Comparison of ENCODE assay signal across 20 cellular contexts in the genomic region with DNA sequence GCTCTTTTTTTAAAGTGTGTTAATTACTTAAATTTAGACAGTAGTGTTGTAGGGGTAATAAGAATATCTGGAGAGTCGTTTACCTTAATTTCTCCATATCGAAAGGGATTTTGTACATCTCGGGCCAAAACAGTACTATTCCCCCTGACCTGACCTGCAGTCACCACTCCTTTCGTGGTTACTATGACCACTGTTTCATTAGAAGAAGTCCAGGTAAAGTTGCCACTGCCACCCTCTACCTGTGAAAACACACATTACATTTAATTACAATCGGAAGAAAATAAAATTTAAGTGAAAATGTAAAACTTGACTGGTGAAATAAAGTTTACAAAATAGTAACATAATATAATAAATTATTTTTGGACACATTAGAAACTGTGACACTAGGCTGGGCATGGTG. TPM values are rescaled to one million over a fixed set of nuclear protein-coding genes. Genes with fewer than 3 reads are reported as not detected.
DNase-seq lines count a peak whose midpoint lies in the region; ATAC-seq and TF ChIP-seq lines count a peak whose summit lies in the region.
"Had no signal": no experiment of that assay in that cellular context is flagged by ENCODE, and none has a peak within 500 bp of the region (broad histone marks: within the 10 kb centered on the region; RNA-seq: fewer than 3 reads in every experiment).

No MANE protein-coding gene starts in this region.

- no peak for ATAC-seq in left ventricle myocardium superior
- ATAC-seq: A549 had no signal

- H3K27ac ChIP-seq in 22Rv1 = no peak overlapping the region
- no peak overlapping the region for H3K27ac ChIP-seq in PC-9
- H3K27ac ChIP-seq in endodermal cell (ENCODE audit: low read depth, low read length) = no peak overlapping the region
- H3K27ac ChIP-seq: A549; BLaER1 treated with 17β-estradiol and CSF1 and Interleukin-3, amounts not matched to agents 10 nM and 100 nM; GM23248; HL-60; SJCRH30 had no signal

- H3K36me3 Mint-ChIP-seq in endodermal cell (ENCODE audit: low read depth) = no peaks in the 10 kb centered on the region

- BruUV-seq in PC-9 (replicated peaks; lab: Mats Ljungman, UMichigan) = no TSS peak

- H3K9me3 ChIP-seq in PC-9 (ENCODE audit: insufficient read depth, low read depth) = no peaks in the 10 kb centered on the region
- no peaks in the 10 kb centered on the region for H3K9me3 ChIP-seq in endodermal cell (ENCODE audit: control insufficient read depth, low read length)
- H3K9me3 ChIP-seq: A549; BLaER1 treated with 17β-estradiol and CSF1 and Interleukin-3, amounts not matched to agents 10 nM and 100 nM; SJCRH30 had no signal

- no peak overlapping the region for H3K4me3 Mint-ChIP-seq in endodermal cell

- H3K9me3 Mint-ChIP-seq in endodermal cell = no peaks in the 10 kb centered on the region

- TF ChIP-seq EP300 in Ishikawa (IDR thresholded peaks at IDR 0.05; ENCODE audit: borderline replicate concordance) = no peak

- H3K4me1 ChIP-seq in PC-9 (replicated peaks; ENCODE audit: insufficient read depth) = no peaks in the 10 kb centered on the region
- no peaks in the 10 kb centered on the region for H3K4me1 ChIP-seq in endodermal cell (ENCODE audit: control insufficient read depth, insufficient read depth, low read length)
- H3K4me1 ChIP-seq: A549, SJCRH30 had no signal

- no peaks in the 10 kb centered on the region for H3K27me3 Mint-ChIP-seq in endodermal cell (ENCODE audit: insufficient read depth)

- no peaks in the 10 kb centered on the region for H3K4me1 Mint-ChIP-seq in endodermal cell

- POLR2A ChIA-PET in PC-9 (lab: Charles Lee; ENCODE audit: unreplicated experiment) = no interaction called here

- peak; percentile 22; the same call in 1 of the 2 replicates for TF ChIP-seq RAD21 in Ishikawa (IDR thresholded peaks at IDR 0.05; ENCODE audit: low read depth)

- no peaks in the 10 kb centered on the region for H3K9me2 ChIP-seq in PC-9 (ENCODE audit: insufficient read depth)

- no peak overlapping the region for H2AFZ ChIP-seq in PC-9
- H2AFZ ChIP-seq: GM23248 had no signal

- H3K27ac Mint-ChIP-seq in endodermal cell = no peak overlapping the region

- no peak overlapping the region for H3K4me2 ChIP-seq in PC-9
- H3K4me2 ChIP-seq: A549; BLaER1 treated with 17β-estradiol and CSF1 and Interleukin-3, amounts not matched to agents 10 nM and 100 nM had no signal

- H3K4me3 ChIP-seq in PC-9 (no peak overlapping the region), endodermal cell (ENCODE audit: low read length) (no peak overlapping the region)
- H3K4me3 ChIP-seq: A549; BLaER1 treated with 17β-estradiol and CSF1 and Interleukin-3, amounts not matched to agents 10 nM and 100 nM; GM23248; SJCRH30 had no signal

- H3K36me3 ChIP-seq in PC-9 (ENCODE audit: low read depth) (no peaks in the 10 kb centered on the region), endodermal cell (ENCODE audit: control insufficient read depth, insufficient read depth, low read length) (no peaks in the 10 kb centered on the region)
- H3K36me3 ChIP-seq: BLaER1 treated with 17β-estradiol and CSF1 and Interleukin-3, amounts not matched to agents 10 nM and 100 nM; SJCRH30 had no signal

- WGBS in endodermal cell (ENCODE audit: insufficient coverage in 1 of 2, insufficient read length in 1 of 2), 2 experiments = 88 to 91% methylated on average over 4 of the region's 5 CpGs

- TF ChIP-seq CTCF in 22Rv1 (IDR thresholded peaks at IDR 0.05) (peak; percentile 29; the same call in 1 of the 2 replicates), PC-9 (conservative IDR thresholded peaks at IDR 0.05) (peak; percentile 46; the same call in 1 of the 2 replicates), endodermal cell (conservative IDR thresholded peaks at IDR 0.05) (peak; percentile 56)

- DNase-seq in PC-9 (no peak), endodermal cell (no peak), left ventricle myocardium superior (no peak)
- DNase-seq in activated CD4-positive, alpha-beta T cell treated with anti-CD3 and anti-CD28 coated beads, Interleukin-2, amount 50 U/mL, for 48 hours = no peak
- DNase-seq in activated CD4-positive, alpha-beta T cell treated with anti-CD3 and anti-CD28 coated beads, Interleukin-2, amount 50 U/mL, for 4 hours = no peak
- DNase-seq in activated CD8-positive, alpha-beta memory T cell treated with anti-CD3 and anti-CD28 coated beads, Interleukin-2, amount 50 U/mL, for 48 hours = no peak
- DNase-seq: DMS 273 treated with DMSO at 0.1 percent for 48 hours, GF-D8, GM23248, NCI-H1092 treated with DMSO at 0.1 percent for 48 hours, NCI-H510A treated with DMSO at 0.1 percent for 48 hours, NCI-H82, SJCRH30 had no signal

- H3K27me3 ChIP-seq in PC-9 (ENCODE audit: insufficient read depth, low read depth) (no peaks in the 10 kb centered on the region), endodermal cell (ENCODE audit: control insufficient read depth, insufficient read depth, low read length, poor library complexity, severe bottlenecking) (peaks cover 4% of the 10 kb centered on the region)
- H3K27me3 ChIP-seq: BLaER1 treated with 17β-estradiol and CSF1 and Interleukin-3, amounts not matched to agents 10 nM and 100 nM; SJCRH30 had no signal

- H4K20me1 ChIP-seq in PC-9 (ENCODE audit: insufficient read depth) = no peaks in the 10 kb centered on the region
- H4K20me1 ChIP-seq: BLaER1 treated with 17β-estradiol and CSF1 and Interleukin-3, amounts not matched to agents 10 nM and 100 nM had no signal

- H3K79me2 ChIP-seq in PC-9 (ENCODE audit: low read depth) = no peaks in the 10 kb centered on the region

- H3K9ac ChIP-seq in endodermal cell (ENCODE audit: extremely low read depth, low read length, poor library complexity, severe bottlenecking) = no peak overlapping the region
- H3K9ac ChIP-seq: BLaER1 treated with 17β-estradiol and CSF1 and Interleukin-3, amounts not matched to agents 10 nM and 100 nM; GM23248 had no signal

- CTCF ChIA-PET in PC-9 (lab: Charles Lee) = no interaction called here

- intact Hi-C loops in PC-9 (cut with micrococcal nuclease; ENCODE audit: unreplicated experiment) = no loop called here
- intact Hi-C loops in left ventricle myocardium superior (cut with micrococcal nuclease) = no loop called here

- H3F3A ChIP-seq in PC-9 (ENCODE audit: insufficient read depth, low read depth) = no peaks in the 10 kb centered on the region; the same call in 1 of the 2 replicates

TF ChIP-seq in Ishikawa, 13 proteins besides CTCF, POLR2A, EP300 and RAD21:
- no peak for TF ChIP-seq CEBPB (IDR thresholded peaks at IDR 0.05)
- TF ChIP-seq TCF12 (IDR thresholded peaks at IDR 0.05; ENCODE audit: low read depth) = no peak
- no peak for TF ChIP-seq CREB1 (IDR thresholded peaks at IDR 0.05; ENCODE audit: low read depth)
- no peak for TF ChIP-seq NFIC (IDR thresholded peaks at IDR 0.05)
- TF ChIP-seq YY1 (IDR thresholded peaks at IDR 0.05; ENCODE audit: low read depth) = no peak
- no peak for TF ChIP-seq ZBTB7A (IDR thresholded peaks at IDR 0.05; ENCODE audit: low read depth)
- TF ChIP-seq, protein P1, sequence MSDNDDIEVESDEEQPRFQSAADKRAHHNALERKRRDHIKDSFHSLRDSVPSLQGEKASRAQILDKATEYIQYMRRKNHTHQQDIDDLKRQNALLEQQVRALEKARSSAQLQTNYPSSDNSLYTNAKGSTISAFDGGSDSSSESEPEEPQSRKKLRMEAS (IDR thresholded peaks at IDR 0.05) = no peak
- no peak for TF ChIP-seq FOXM1 (IDR thresholded peaks at IDR 0.05; ENCODE audit: borderline replicate concordance, low read depth)
- TF ChIP-seq, protein P2, sequence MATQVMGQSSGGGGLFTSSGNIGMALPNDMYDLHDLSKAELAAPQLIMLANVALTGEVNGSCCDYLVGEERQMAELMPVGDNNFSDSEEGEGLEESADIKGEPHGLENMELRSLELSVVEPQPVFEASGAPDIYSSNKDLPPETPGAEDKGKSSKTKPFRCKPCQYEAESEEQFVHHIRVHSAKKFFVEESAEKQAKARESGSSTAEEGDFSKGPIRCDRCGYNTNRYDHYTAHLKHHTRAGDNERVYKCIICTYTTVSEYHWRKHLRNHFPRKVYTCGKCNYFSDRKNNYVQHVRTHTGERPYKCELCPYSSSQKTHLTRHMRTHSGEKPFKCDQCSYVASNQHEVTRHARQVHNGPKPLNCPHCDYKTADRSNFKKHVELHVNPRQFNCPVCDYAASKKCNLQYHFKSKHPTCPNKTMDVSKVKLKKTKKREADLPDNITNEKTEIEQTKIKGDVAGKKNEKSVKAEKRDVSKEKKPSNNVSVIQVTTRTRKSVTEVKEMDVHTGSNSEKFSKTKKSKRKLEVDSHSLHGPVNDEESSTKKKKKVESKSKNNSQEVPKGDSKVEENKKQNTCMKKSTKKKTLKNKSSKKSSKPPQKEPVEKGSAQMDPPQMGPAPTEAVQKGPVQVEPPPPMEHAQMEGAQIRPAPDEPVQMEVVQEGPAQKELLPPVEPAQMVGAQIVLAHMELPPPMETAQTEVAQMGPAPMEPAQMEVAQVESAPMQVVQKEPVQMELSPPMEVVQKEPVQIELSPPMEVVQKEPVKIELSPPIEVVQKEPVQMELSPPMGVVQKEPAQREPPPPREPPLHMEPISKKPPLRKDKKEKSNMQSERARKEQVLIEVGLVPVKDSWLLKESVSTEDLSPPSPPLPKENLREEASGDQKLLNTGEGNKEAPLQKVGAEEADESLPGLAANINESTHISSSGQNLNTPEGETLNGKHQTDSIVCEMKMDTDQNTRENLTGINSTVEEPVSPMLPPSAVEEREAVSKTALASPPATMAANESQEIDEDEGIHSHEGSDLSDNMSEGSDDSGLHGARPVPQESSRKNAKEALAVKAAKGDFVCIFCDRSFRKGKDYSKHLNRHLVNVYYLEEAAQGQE (IDR thresholded peaks at IDR 0.05; ENCODE audit: low read depth) = no peak
- TF ChIP-seq TAF1 (IDR thresholded peaks at IDR 0.05; ENCODE audit: low read depth) = no peak
- TF ChIP-seq TEAD4 (IDR thresholded peaks at IDR 0.05) = no peak
- no peak for TF ChIP-seq EGR1 (IDR thresholded peaks at IDR 0.05)
- TF ChIP-seq, protein P3, sequence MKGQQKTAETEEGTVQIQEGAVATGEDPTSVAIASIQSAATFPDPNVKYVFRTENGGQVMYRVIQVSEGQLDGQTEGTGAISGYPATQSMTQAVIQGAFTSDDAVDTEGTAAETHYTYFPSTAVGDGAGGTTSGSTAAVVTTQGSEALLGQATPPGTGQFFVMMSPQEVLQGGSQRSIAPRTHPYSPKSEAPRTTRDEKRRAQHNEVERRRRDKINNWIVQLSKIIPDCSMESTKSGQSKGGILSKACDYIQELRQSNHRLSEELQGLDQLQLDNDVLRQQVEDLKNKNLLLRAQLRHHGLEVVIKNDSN (IDR thresholded peaks at IDR 0.05) = no peak

RNA-seq across cellular contexts. Expression of a gene that starts 37.2 kb away (rescaled TPM):
- not detected in 2 replicates for total RNA-seq in PC-9 (2021)
- total RNA-seq in endodermal cell = under 1 TPM; 0.07 to 0.11 TPM
- not detected for polyA plus RNA-seq in endodermal cell (2013, experiment 1 of 2)
- not detected for polyA plus RNA-seq in endodermal cell (2013, experiment 2 of 2)
- 0.27 TPM for total RNA-seq in left ventricle myocardium superior
- total RNA-seq: M059J, RPMI7951 had no signal
- polyA plus RNA-seq: A549, GM23248 had no signal
